ENCODE assay signal across 8 cellular contexts in the genomic region with DNA sequence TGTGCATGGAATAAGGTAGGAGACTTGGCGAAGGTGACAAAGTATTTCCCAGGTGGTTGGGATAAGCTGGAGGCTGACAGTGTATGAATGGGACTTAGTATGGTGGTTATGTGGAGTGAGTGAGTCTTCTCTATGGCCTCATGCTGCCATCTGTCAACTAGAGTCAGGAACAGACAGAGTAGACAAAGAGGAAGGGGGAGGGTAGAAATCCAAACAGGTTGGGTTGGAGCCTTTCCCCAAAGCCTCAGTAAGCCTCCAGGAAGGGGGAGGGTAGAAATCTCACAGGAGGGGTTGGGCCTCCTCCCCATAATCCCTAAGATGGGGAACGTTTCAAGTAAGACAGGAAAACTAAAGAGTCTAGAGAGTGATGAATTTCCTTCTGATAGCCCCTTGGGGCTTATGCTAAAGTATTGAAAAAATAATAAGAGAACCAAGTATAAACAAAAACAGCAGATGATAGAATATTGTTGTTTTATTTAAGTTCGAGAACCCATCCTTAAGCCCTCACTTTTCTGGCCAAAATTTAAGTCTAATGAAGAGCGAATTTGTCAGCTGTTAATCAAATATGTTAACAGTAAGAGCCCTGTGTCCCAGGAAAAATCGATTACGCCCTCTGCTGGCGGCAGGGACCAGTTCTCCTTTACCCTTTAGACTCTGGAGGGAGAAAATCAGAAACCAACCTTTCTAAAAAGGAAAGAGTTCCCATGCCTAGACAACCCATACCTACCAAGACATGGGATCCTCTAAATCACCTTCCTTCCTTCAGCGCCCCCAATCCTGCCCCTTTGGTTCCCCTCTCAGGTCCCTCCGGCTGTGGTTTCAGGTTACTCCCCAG. TPM values are rescaled to one million over a fixed set of nuclear protein-coding genes. Genes with fewer than 3 reads are reported as not detected.
DNase-seq lines count a peak whose midpoint lies in the region; ATAC-seq, FAIRE-seq and TF ChIP-seq lines count a peak whose summit lies in the region.

No MANE protein-coding gene starts in this region.

- H4K20me1 ChIP-seq in GM12878 (ENCODE audit: control insufficient read depth, insufficient read depth) = no peaks in the 10 kb centered on the region

- TF ChIP-seq POLR2A in GM12878 (IDR thresholded peaks at IDR 0.05; ENCODE audit: low read depth, low read length) = no peak

- no peak for TF ChIP-seq EP300 in GM12878 (IDR thresholded peaks at IDR 0.05; ENCODE audit: borderline replicate concordance in 1 of 2, control insufficient read depth in 1 of 2, low read depth in 2 of 2, low read length in 2 of 2)

- BruUV-seq in GM12878 (replicated peaks; lab: Mats Ljungman, UMichigan) = no TSS peak

- H2AFZ ChIP-seq in GM12878 (ENCODE audit: control insufficient read depth, low read depth, low read length) = peak overlapping the region; percentile 45

- peak; percentile 72 to 87 (median 74) for TF ChIP-seq CTCF in GM12878 (IDR thresholded peaks at IDR 0.05 in 2 of 3, conservative IDR thresholded peaks at IDR 0.05 in 1 of 3; ENCODE audit: control insufficient read depth in 2 of 3, extremely low read depth in 1 of 3, insufficient read depth in 1 of 3, low read depth in 3 of 3, low read length in 3 of 3)

- intact Hi-C loops in GM12878 (cut with micrococcal nuclease; ENCODE audit: unreplicated experiment) = loop anchor here (1.0 to 5.0 kb wide), 3 partner anchors 35 to 115 kb away; no protein-coding TSS in a partner anchor

- peak; percentile 22 for DNase-seq in HEK293T (ENCODE audit: extremely low spot score)
- peak; percentile 29 for DNase-seq in NCI-H1048 (lab: John Stamatoyannopoulos, UW)
- DNase-seq in T-helper 22 cell (ENCODE audit: low read depth) = peak; percentile 15
- peak; percentile 37 for DNase-seq in GM12878 (ENCODE audit: low read depth, low spot score)
- no peak for DNase-seq in GDM1 (lab: John Stamatoyannopoulos, UW)

- H3K4me2 ChIP-seq in GM12878 (ENCODE audit: control insufficient read depth, insufficient read depth) (peak overlapping the region; percentile 96), skeletal muscle satellite cell (ENCODE audit: low read length) (peak overlapping the region; percentile 97)

- CTCF ChIA-PET in HEK293T (lab: Yijun Ruan, JAX) (interaction anchor here (0.6 to 3.0 kb wide), 19 partner anchors 12 to 757 kb away, joined by 3 to 26 read pairs (median 3); partner anchors contain the start of gene AKR1B1), GM12878 (lab: Yijun Ruan, JAX) (interaction anchor here (0.7 to 3.8 kb wide), 29 partner anchors 8 to 1583 kb away, joined by 3 to 50 read pairs (median 4); partner anchors contain the start of gene AKR1B1)

- RAD21 ChIA-PET in GM12878 (lab: Charles Lee; ENCODE audit: unreplicated experiment) = interaction anchor here (1.2 to 2.3 kb wide), 4 partner anchors 31 to 115 kb away, joined by 4 to 30 read pairs (median 7); no protein-coding TSS in a partner anchor

- peak; percentile 63 for ATAC-seq in GM12878

- H3K36me3 ChIP-seq in GM12878 (ENCODE audit: control insufficient read depth in 2 of 2, insufficient read depth in 2 of 2, low read length in 1 of 2) (no peaks in the 10 kb centered on the region), skeletal muscle satellite cell (ENCODE audit: insufficient read depth, low read length) (no peaks in the 10 kb centered on the region)

- SMC1A ChIA-PET in GM12878 (lab: Charles Lee; ENCODE audit: uncharacterized antibody, unreplicated experiment) = interaction anchor here (0.7 to 3.4 kb wide), 7 partner anchors 33 to 118 kb away, joined by 3 to 26 read pairs (median 3); no protein-coding TSS in a partner anchor

- H3K27me3 ChIP-seq in GM12878 (replicated peaks in 1 of 2; ENCODE audit: control insufficient read depth in 2 of 2, insufficient read depth in 2 of 2, low read length in 1 of 2) (no peaks in the 10 kb centered on the region), skeletal muscle satellite cell (ENCODE audit: control insufficient read depth, insufficient read depth, low read length) (peaks cover 31% of the 10 kb centered on the region)

- 13% methylated on average over 9 of the region's 9 CpGs for WGBS in GM12878 (ENCODE audit: insufficient coverage, insufficient replicate concordance, low lambda C conversion rate, missing lambda C conversion rate)

- H3K9me3 ChIP-seq in GM12878 (replicated peaks; ENCODE audit: control insufficient read depth, insufficient read depth, low read length) (no peaks in the 10 kb centered on the region), skeletal muscle satellite cell (replicated peaks; ENCODE audit: low read length) (no peaks in the 10 kb centered on the region)

- H3K79me2 ChIP-seq in GM12878 (ENCODE audit: control insufficient read depth, insufficient read depth, low read length) = no peaks in the 10 kb centered on the region

- H3K9ac ChIP-seq in GM12878 (ENCODE audit: control insufficient read depth, insufficient read depth, low read length) (no peak overlapping the region), skeletal muscle satellite cell (ENCODE audit: low read depth, low read length) (peak overlapping the region; percentile 48)

- peak overlapping the region; percentile 16; the same call in 1 of the 2 replicates for H3K4me3 ChIP-seq in GM08714 (ENCODE audit: low read length)
- H3K4me3 ChIP-seq in GM12878 = no peak overlapping the region; the same call in 1 of the 2 replicates
- peak overlapping the region; percentile 14 for H3K4me3 ChIP-seq in iPS-11a (ENCODE audit: low read depth, low read length)
- peak overlapping the region; percentile 76 for H3K4me3 ChIP-seq in skeletal muscle satellite cell (ENCODE audit: low read length)

- FAIRE-seq in GM12878 (lab: Jason Lieb, UNC) = no peak

- peak; percentile 34; the same call in 1 of the 2 replicates for TF ChIP-seq RAD21 in GM12878 (IDR thresholded peaks at IDR 0.05; ENCODE audit: insufficient read depth, low read depth, low read length)

- in situ Hi-C loops in GM12878 (cut with MboI) = no loop called here

- POLR2A ChIA-PET in HEK293T (lab: Yijun Ruan, JAX) (interaction anchor here (0.6 to 1.9 kb wide), 3 partner anchors 114 to 230 kb away, joined by 3 to 12 read pairs (median 4); partner anchors contain the start of gene SLC35B4), GM12878 (lab: Charles Lee) (interaction anchor here (2.4 kb wide), 1 partner anchor 114 kb away, joined by 10 read pairs; no protein-coding TSS in a partner anchor)

- H3K4me1 ChIP-seq in GM12878 (ENCODE audit: control insufficient read depth, insufficient read depth, low read length) (peaks cover 21% of the 10 kb centered on the region), skeletal muscle satellite cell (ENCODE audit: control insufficient read depth, insufficient read depth, low read length) (peaks cover 25% of the 10 kb centered on the region)

- no peak overlapping the region for H3K27ac ChIP-seq in GM12878 (ENCODE audit: control insufficient read depth, insufficient read depth)

TF ChIP-seq in GM12878, 131 proteins besides CTCF, POLR2A, EP300 and RAD21 (continues in another document):
- TF ChIP-seq SIX5 (IDR thresholded peaks at IDR 0.05; ENCODE audit: low read depth, low read length, severe bottlenecking) = no peak

RNA-seq across cellular contexts. Expression of gene AKR1B15, which starts 1.8 kb away (rescaled TPM):
- total RNA-seq in GM12878 (2013; cell fraction: nucleolus; rRNA removed) = not detected in 2 replicates
- not detected in 2 replicates for total RNA-seq in GM12878 (2014; rRNA removed)
- total RNA-seq in GM12878 (2014; rRNA removed; fragmentation: Illumina TruSeq; extraction: Trizol) = not detected in 2 replicates
- not detected in 2 replicates for total RNA-seq in GM12878 (2021)
- polyA plus RNA-seq in GM12878 (2011; ENCODE audit: low read depth) = not detected
- polyA plus RNA-seq in GM12878 (2011; rRNA removed) = 0.09 TPM in 1 of 2 replicates, not detected in the other
- 0.04 TPM in 1 of 2 replicates, not detected in the other for polyA plus RNA-seq in GM12878 (2011; cell fraction: cytosol; rRNA removed)
- polyA plus RNA-seq in GM12878 (2011; cell fraction: nucleus; rRNA removed) = 0.04 TPM in 1 of 2 replicates, not detected in the other
- not detected in 2 replicates for polyA plus RNA-seq in GM12878 (2012)
- polyA plus RNA-seq in GM12878 (2014; fragmentation: Illumina TruSeq; extraction: Trizol) = not detected in 2 replicates
- not detected for polyA plus RNA-seq in GM12878 (2014; fragmentation: Nextera tagmentation; extraction: Ambion mirVana)
- 0.06 TPM in 1 of 2 replicates, not detected in the other for polyA plus RNA-seq in GM12878 (2014; rRNA removed)
- not detected for polyA plus RNA-seq in GM12878 (2016; fragmentation: Nextera tagmentation; extraction: Ambion mirVana)
- not detected in 2 replicates for polyA minus RNA-seq in GM12878 (2011; rRNA and poly(A)+ RNA removed)
- not detected in 2 replicates for polyA minus RNA-seq in GM12878 (2011; cell fraction: cytosol; rRNA and poly(A)+ RNA removed)
- not detected in 2 replicates for polyA minus RNA-seq in GM12878 (2011; cell fraction: nucleus; rRNA and poly(A)+ RNA removed)
- not detected in 2 replicates for total RNA-seq in skeletal muscle satellite cell (2012; rRNA removed)

RNA-seq across cellular contexts. Expression of gene AKR1B10, which starts 19.8 kb away (rescaled TPM):
- total RNA-seq in GM12878 (2013; cell fraction: nucleolus; rRNA removed) = not detected in 2 replicates
- total RNA-seq in GM12878 (2014; rRNA removed) (not detected in 2 replicates), GM12878 (2014; rRNA removed; fragmentation: Illumina TruSeq; extraction: Trizol) (not detected in 2 replicates), GM12878 (2021) (0.48 TPM in 1 of 2 replicates, not detected in the other)
- polyA plus RNA-seq in GM12878 (2011; ENCODE audit: low read depth) = not detected
- polyA plus RNA-seq in GM12878 (2011; rRNA removed) (not detected in 2 replicates), GM12878 (2014; fragmentation: Illumina TruSeq; extraction: Trizol) (not detected in 2 replicates), GM12878 (2014; fragmentation: Nextera tagmentation; extraction: Ambion mirVana) (not detected), GM12878 (2014; rRNA removed) (not detected in 2 replicates), GM12878 (2016; fragmentation: Nextera tagmentation; extraction: Ambion mirVana) (not detected)
- polyA plus RNA-seq in GM12878 (2011; cell fraction: cytosol; rRNA removed) = not detected in 2 replicates
- not detected in 2 replicates for polyA plus RNA-seq in GM12878 (2011; cell fraction: nucleus; rRNA removed)
- not detected in 2 replicates for polyA plus RNA-seq in GM12878 (2012)
- not detected in 2 replicates for polyA minus RNA-seq in GM12878 (2011; rRNA and poly(A)+ RNA removed)
- not detected in 2 replicates for polyA minus RNA-seq in GM12878 (2011; cell fraction: cytosol; rRNA and poly(A)+ RNA removed)
- not detected in 2 replicates for polyA minus RNA-seq in GM12878 (2011; cell fraction: nucleus; rRNA and poly(A)+ RNA removed)
- total RNA-seq in skeletal muscle satellite cell (2012; rRNA removed) = 1.7 and 2.3 TPM in 2 replicates
